Comparison of ENCODE assay signal across 10 cellular contexts in the genomic region with DNA sequence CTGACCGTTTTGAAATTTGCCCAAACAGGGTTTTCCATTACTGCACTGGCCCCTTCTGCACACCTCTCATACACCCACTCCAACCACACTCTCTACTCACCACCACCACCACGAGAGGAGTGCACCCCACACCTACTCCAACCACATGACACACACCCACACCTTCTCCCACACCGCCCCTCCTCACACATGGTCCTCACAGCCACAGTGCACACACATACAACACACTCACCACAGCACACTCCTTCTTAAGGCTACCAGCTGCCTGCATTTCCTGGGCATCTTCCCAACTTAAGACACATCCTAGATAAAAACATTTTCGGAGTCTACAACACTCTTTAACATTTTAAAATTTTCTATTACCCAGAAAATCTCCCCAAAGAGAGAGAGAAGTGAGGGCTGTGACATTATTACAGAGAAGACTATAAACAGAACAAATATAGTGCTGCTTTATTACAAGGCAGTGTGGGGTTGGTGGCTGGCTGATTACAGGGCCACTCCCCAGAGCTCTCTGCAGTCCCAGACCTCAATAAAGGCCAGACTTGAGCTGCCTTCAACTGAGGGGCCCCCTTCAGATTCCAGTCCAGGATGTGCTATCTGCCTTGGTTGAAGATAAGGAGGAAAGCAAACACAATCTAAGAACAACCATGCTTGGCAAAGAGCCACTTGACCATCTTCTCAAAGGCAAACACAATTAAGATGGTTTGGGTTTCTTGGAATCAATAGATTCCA. TPM values are rescaled to one million over a fixed set of nuclear protein-coding genes. Genes with fewer than 3 reads are reported as not detected.
DNase-seq lines count a peak whose midpoint lies in the region; ATAC-seq, FAIRE-seq and TF ChIP-seq lines count a peak whose summit lies in the region.
"Had no signal": no experiment of that assay in that cellular context is flagged by ENCODE, and none has a peak within 500 bp of the region (broad histone marks: within the 10 kb centered on the region; RNA-seq: fewer than 3 reads in every experiment).

No MANE protein-coding gene starts in this region.

- no peaks in the 10 kb centered on the region for H3K36me3 ChIP-seq in brain microvascular endothelial cell (replicated peaks)
- H3K36me3 ChIP-seq in pancreas = no peaks in the 10 kb centered on the region

- no peak for FAIRE-seq in pancreas (lab: Jason Lieb, UNC)

- ATAC-seq in pancreas = no peak
- ATAC-seq in HG03095 (IDR thresholded peaks at IDR 0.05; ENCODE audit: unreplicated experiment) = no peak

- H3K27me3 ChIP-seq in brain microvascular endothelial cell (replicated peaks) = no peaks in the 10 kb centered on the region
- no peaks in the 10 kb centered on the region for H3K27me3 ChIP-seq in pancreas

- in situ Hi-C loops in brain microvascular endothelial cell (cut with HindIII; ENCODE audit: low pct_ligation_motif_present, low sequenced_read_pairs) = no loop called here

- peak; percentile 24 for DNase-seq in Jurkat, Clone E6-1 (ENCODE audit: low read depth, low spot score)
- DNase-seq in brain microvascular endothelial cell (peak; percentile 41), myocyte (ENCODE audit: low read depth) (peak; percentile 65), pancreas (no peak), globus pallidus (ENCODE audit: low spot score) (no peak), DMS 273 (lab: John Stamatoyannopoulos, UW; ENCODE audit: unreplicated experiment) (no peak)
- DNase-seq: naive B cell, NCI-H1092 treated with DMSO at 0.1 percent for 48 hours had no signal

- peaks cover 12 to 59% (median 30%) of the 10 kb centered on the region in 3 donors for H3K4me1 ChIP-seq in pancreas

- H3K9me3 ChIP-seq in pancreas = no peaks in the 10 kb centered on the region

- intact Hi-C loops in pancreas (cut with DNase I) = no loop called here

- no peak overlapping the region for H3K4me3 ChIP-seq in Jurkat, Clone E6-1 (ENCODE audit: low read length)
- no peak overlapping the region for H3K4me3 ChIP-seq in brain microvascular endothelial cell (ENCODE audit: low read depth, low read length)
- no peak overlapping the region for H3K4me3 ChIP-seq in pancreas

- TF ChIP-seq CTCF in C4-2B (conservative IDR thresholded peaks at IDR 0.05) (no peak), brain microvascular endothelial cell (IDR thresholded peaks at IDR 0.05; ENCODE audit: low read depth, low read length, missing control alignments) (no peak), pancreas (IDR thresholded peaks at IDR 0.05) (no peak)

- WGBS in pancreas, 2 donors = 60 to 66% methylated on average over 4 of the region's 4 CpGs

- H3K27ac ChIP-seq in C4-2B (peak overlapping the region; percentile 86), brain microvascular endothelial cell (no peak overlapping the region), pancreas (no peak overlapping the region)

RNA-seq across cellular contexts. Expression of a gene that starts 36.1 kb away (rescaled TPM):
- polyA plus RNA-seq in Jurkat, Clone E6-1 (2012; ENCODE audit: insufficient read depth, insufficient read length) = 16.5 TPM
- 13.6 and 14.3 TPM in 2 replicates for total RNA-seq in myocyte
- 5.5 TPM for polyA plus RNA-seq in myocyte (2012)
- 1 to 10 TPM; 3.9 to 8.7 (median 7.4) TPM for total RNA-seq in pancreas
- polyA plus RNA-seq in pancreas = 1 to 10 TPM; 4.1 to 4.2 TPM

RNA-seq across cellular contexts. Expression of a gene that starts 45.3 kb away (rescaled TPM):
- 0.98 TPM for polyA plus RNA-seq in Jurkat, Clone E6-1 (2012; ENCODE audit: insufficient read depth, insufficient read length)
- total RNA-seq in myocyte = 0.26 TPM in 1 of 2 replicates, not detected in the other
- polyA plus RNA-seq in myocyte (2012) = 0.90 TPM
- total RNA-seq in pancreas = 1 to 10 TPM in 1 of 6 donors, under 1 TPM in 5; 0.16 to 2.4 (median 0.68) TPM
- 1 to 10 TPM; 1.8 to 3.0 TPM for polyA plus RNA-seq in pancreas

RNA-seq across cellular contexts. Expression of a gene that starts 52.2 kb away (rescaled TPM):
- 45.0 TPM for polyA plus RNA-seq in Jurkat, Clone E6-1 (2012; ENCODE audit: insufficient read depth, insufficient read length)
- total RNA-seq in myocyte (28.9 and 35.2 TPM in 2 replicates), pancreas (10 to 100 TPM; 20.1 to 32.9 (median 26.1) TPM)
- 50.0 TPM for polyA plus RNA-seq in myocyte (2012)
- polyA plus RNA-seq in pancreas = 10 to 100 TPM; 23.6 to 28.0 TPM

RNA-seq across cellular contexts. Expression of a gene that starts 53.5 kb away (rescaled TPM):
- polyA plus RNA-seq in Jurkat, Clone E6-1 (2012; ENCODE audit: insufficient read depth, insufficient read length) = 56.6 TPM
- 68.9 and 76.6 TPM in 2 replicates for total RNA-seq in myocyte
- polyA plus RNA-seq in myocyte (2012) = 95.8 TPM
- 10 to 100 TPM; 38.7 to 59.4 (median 46.2) TPM for total RNA-seq in pancreas
- 10 to 100 TPM; 31.6 to 59.0 TPM for polyA plus RNA-seq in pancreas

Comparison
In these comparisons a context has a peak if more than half of its experiments do, and no peak if none do; other contexts are left out.
1. DNase-seq: peak in Jurkat, Clone E6-1 (single experiment), brain microvascular endothelial cell (single experiment) and myocyte (single experiment); none in pancreas (0 of 6), globus pallidus (single experiment) and DMS 273 (single experiment).